In the genomic region with DNA sequence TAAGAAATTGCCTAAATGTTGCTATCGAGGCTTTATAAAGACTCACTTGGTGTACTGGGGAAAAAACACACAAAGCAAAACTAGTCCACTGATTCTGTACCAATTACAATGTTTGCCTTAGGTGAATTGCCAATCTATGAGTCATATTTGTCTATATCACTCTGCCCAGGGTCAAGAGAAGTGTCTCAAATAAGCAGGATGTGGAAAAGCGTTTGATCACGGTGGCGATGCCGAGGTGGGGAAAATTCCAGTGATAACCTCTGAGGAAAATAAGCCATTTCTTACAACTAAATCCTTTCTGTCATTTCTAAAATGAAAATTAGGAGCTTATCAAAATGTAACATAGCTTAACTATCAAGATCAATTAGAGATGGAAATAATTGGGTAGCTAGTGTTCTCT, we compare ENCODE assay signal across 14 cellular contexts.
"Had no signal": no experiment of that assay in that cellular context is flagged by ENCODE, and none has a peak within 500 bp of the region (broad histone marks: within the 10 kb centered on the region; RNA-seq: fewer than 3 reads in every experiment).

No MANE protein-coding gene starts in this region.

- H3K9me3 ChIP-seq: testis had no signal

- H3K27ac ChIP-seq: epithelial cell of prostate, gastroesophageal sphincter, testis had no signal

- DNase-seq: activated CD4-positive, alpha-beta T cell treated with anti-CD3 and anti-CD28 coated beads, Interleukin-2, amount 10 ng/mL, durations not matched to agents 7 days and 5 days; activated naive CD4-positive, alpha-beta T cell treated with anti-CD3 and anti-CD28 coated beads, Interleukin-2, amount 10 ng/mL, durations not matched to agents 7 days and 5 days; activated T-cell treated with anti-CD3 and anti-CD28 coated beads for 4 hours; effector memory CD8-positive, alpha-beta T cell; hippocampal formation; nucleus accumbens; stimulated activated CD4-positive, alpha-beta T cell treated with anti-CD3 and anti-CD28 coated beads, Interleukin-4, amount 100 ng/mL, for 1 hour; stimulated activated CD8-positive, alpha-beta memory T cell treated with anti-CD3 and anti-CD28 coated beads, Interleukin-4, amount 100 ng/mL, for 48 hours; testis had no signal

- ATAC-seq: activated T-helper 17 cell treated with anti-CD3 and anti-CD28 coated beads, Interleukin-2, amount 50 U/mL, for 72 hours; effector memory CD8-positive, alpha-beta T cell; gastroesophageal sphincter; natural killer cell treated with Interleukin-12 subunit alpha and Interleukin-12 subunit beta and Interleukin-15 and Interleukin-18, amount 100 ng/mL, for 72 hours; WTC11 had no signal

- H3K4me3 ChIP-seq: gastroesophageal sphincter, testis had no signal

- H3K36me3 ChIP-seq: gastroesophageal sphincter had no signal

- H3K27me3 ChIP-seq: gastroesophageal sphincter, testis had no signal
